ENCODE assay signal across 1 cellular context in the genomic region with DNA sequence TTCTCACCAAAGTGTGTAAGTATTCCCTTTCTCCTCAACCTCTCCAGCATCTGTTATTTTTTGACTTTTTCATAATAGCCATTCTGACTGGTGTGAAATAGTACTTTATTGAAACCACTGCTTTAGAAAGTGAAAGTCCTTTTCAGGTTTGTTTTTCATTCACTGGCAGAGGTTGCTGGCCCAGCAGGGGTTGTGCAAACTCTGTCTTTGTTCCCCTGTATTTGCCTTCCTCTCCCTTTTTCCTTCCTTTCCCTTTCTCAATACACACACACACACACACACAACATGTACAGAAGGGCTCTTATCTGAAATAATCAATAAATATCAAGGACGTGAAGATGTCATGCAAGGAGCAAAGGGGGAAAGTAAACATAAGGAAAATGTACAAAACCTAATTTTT.
TF ChIP-seq lines count a peak whose summit lies in the region.

No MANE protein-coding gene starts in this region.

TF ChIP-seq in HepG2, 621 proteins besides CTCF, POLR2A, EP300 and RAD21 (continued from another document and continues in another):
- TF ChIP-seq, protein P1, sequence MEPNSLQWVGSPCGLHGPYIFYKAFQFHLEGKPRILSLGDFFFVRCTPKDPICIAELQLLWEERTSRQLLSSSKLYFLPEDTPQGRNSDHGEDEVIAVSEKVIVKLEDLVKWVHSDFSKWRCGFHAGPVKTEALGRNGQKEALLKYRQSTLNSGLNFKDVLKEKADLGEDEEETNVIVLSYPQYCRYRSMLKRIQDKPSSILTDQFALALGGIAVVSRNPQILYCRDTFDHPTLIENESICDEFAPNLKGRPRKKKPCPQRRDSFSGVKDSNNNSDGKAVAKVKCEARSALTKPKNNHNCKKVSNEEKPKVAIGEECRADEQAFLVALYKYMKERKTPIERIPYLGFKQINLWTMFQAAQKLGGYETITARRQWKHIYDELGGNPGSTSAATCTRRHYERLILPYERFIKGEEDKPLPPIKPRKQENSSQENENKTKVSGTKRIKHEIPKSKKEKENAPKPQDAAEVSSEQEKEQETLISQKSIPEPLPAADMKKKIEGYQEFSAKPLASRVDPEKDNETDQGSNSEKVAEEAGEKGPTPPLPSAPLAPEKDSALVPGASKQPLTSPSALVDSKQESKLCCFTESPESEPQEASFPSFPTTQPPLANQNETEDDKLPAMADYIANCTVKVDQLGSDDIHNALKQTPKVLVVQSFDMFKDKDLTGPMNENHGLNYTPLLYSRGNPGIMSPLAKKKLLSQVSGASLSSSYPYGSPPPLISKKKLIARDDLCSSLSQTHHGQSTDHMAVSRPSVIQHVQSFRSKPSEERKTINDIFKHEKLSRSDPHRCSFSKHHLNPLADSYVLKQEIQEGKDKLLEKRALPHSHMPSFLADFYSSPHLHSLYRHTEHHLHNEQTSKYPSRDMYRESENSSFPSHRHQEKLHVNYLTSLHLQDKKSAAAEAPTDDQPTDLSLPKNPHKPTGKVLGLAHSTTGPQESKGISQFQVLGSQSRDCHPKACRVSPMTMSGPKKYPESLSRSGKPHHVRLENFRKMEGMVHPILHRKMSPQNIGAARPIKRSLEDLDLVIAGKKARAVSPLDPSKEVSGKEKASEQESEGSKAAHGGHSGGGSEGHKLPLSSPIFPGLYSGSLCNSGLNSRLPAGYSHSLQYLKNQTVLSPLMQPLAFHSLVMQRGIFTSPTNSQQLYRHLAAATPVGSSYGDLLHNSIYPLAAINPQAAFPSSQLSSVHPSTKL (CRISPR knock-in tag; IDR thresholded peaks at IDR 0.05) = 0 out of 2 replicates have a peak, but pooled peaks have one; percentile 25
- TF ChIP-seq SPEN (CRISPR knock-in tag; IDR thresholded peaks at IDR 0.05; ENCODE audit: low read depth) (no peak), TMF1 (CRISPR knock-in tag; IDR thresholded peaks at IDR 0.05; ENCODE audit: low read depth) (no peak), CHD4 (IDR thresholded peaks at IDR 0.05; ENCODE audit: borderline replicate concordance, low read length) (no peak), MED1 (CRISPR knock-in tag; IDR thresholded peaks at IDR 0.05) (no peak), MAFG (CRISPR knock-in tag; IDR thresholded peaks at IDR 0.05) (no peak), IRF2 (CRISPR knock-in tag; IDR thresholded peaks at IDR 0.05) (peak; percentile 82), ZNF766 (CRISPR knock-in tag; IDR thresholded peaks at IDR 0.05; ENCODE audit: borderline replicate concordance) (no peak), RARA (CRISPR knock-in tag; IDR thresholded peaks at IDR 0.05) (no peak), ZNF225 (CRISPR knock-in tag; IDR thresholded peaks at IDR 0.05) (no peak), ZNF879 (CRISPR knock-in tag; IDR thresholded peaks at IDR 0.05) (no peak), PHF21A (CRISPR knock-in tag; IDR thresholded peaks at IDR 0.05) (peak; percentile 34; the same call in 1 of the 2 replicates), CCAR2 (optimal IDR thresholded peaks at IDR 0.05; ENCODE audit: low read depth, low read length) (no peak), SOX13 (IDR thresholded peaks at IDR 0.05) (peak; percentile 71; the same call in 1 of the 2 replicates), SOX13 (CRISPR knock-in tag; conservative IDR thresholded peaks at IDR 0.05 in 1 of 2, IDR thresholded peaks at IDR 0.05 in 1 of 2) (peak in 1 of 2 experiments; percentile 56; a peak in 2 of 4 replicates), SOX5 (CRISPR knock-in tag; IDR thresholded peaks at IDR 0.05; ENCODE audit: borderline replicate concordance) (peak; percentile 38; the same call in 1 of the 2 replicates), ZNF12 (CRISPR knock-in tag; IDR thresholded peaks at IDR 0.05) (no peak), NR3C1 (CRISPR knock-in tag; IDR thresholded peaks at IDR 0.05) (no peak), NCOA1 (CRISPR knock-in tag; IDR thresholded peaks at IDR 0.05) (no peak), IRX3 (CRISPR knock-in tag; IDR thresholded peaks at IDR 0.05; ENCODE audit: borderline replicate concordance, low read depth) (no peak), DPF2 (CRISPR knock-in tag; IDR thresholded peaks at IDR 0.05; ENCODE audit: borderline replicate concordance, low read depth) (no peak), NAIF1 (CRISPR knock-in tag; IDR thresholded peaks at IDR 0.05; ENCODE audit: borderline replicate concordance) (no peak), MXD4 (CRISPR knock-in tag; IDR thresholded peaks at IDR 0.05) (no peak), ZNF543 (CRISPR knock-in tag; IDR thresholded peaks at IDR 0.05) (no peak), NFRKB (IDR thresholded peaks at IDR 0.05) (no peak), CBX1 (IDR thresholded peaks at IDR 0.05; ENCODE audit: low read depth) (no peak), ZBTB8A (CRISPR knock-in tag; IDR thresholded peaks at IDR 0.05; ENCODE audit: borderline replicate concordance, low read depth) (no peak), TAF1 (CRISPR knock-in tag; IDR thresholded peaks at IDR 0.05) (no peak), TAF15 (IDR thresholded peaks at IDR 0.05; ENCODE audit: low read depth, low read length, poor library complexity, severe bottlenecking) (no peak), ELF4 (CRISPR knock-in tag; IDR thresholded peaks at IDR 0.05; ENCODE audit: borderline replicate concordance) (no peak), SALL1 (CRISPR knock-in tag; IDR thresholded peaks at IDR 0.05) (peak; percentile 39; the same call in 1 of the 2 replicates), MTA1 (CRISPR knock-in tag; IDR thresholded peaks at IDR 0.05; ENCODE audit: borderline replicate concordance) (no peak), HNRNPH1 (optimal IDR thresholded peaks at IDR 0.05; ENCODE audit: low read depth, low read length) (no peak), ZNF605 (CRISPR knock-in tag; IDR thresholded peaks at IDR 0.05) (no peak), FOXJ3 (CRISPR knock-in tag; IDR thresholded peaks at IDR 0.05; ENCODE audit: borderline replicate concordance) (no peak)
- TF ChIP-seq, protein P2, sequence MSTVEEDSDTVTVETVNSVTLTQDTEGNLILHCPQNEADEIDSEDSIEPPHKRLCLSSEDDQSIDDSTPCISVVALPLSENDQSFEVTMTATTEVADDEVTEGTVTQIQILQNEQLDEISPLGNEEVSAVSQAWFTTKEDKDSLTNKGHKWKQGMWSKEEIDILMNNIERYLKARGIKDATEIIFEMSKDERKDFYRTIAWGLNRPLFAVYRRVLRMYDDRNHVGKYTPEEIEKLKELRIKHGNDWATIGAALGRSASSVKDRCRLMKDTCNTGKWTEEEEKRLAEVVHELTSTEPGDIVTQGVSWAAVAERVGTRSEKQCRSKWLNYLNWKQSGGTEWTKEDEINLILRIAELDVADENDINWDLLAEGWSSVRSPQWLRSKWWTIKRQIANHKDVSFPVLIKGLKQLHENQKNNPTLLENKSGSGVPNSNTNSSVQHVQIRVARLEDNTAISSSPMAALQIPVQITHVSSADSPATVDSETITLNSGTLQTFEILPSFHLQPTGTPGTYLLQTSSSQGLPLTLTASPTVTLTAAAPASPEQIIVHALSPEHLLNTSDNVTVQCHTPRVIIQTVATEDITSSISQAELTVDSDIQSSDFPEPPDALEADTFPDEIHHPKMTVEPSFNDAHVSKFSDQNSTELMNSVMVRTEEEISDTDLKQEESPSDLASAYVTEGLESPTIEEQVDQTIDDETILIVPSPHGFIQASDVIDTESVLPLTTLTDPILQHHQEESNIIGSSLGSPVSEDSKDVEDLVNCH (CRISPR knock-in tag; IDR thresholded peaks at IDR 0.05) = no peak
- TF ChIP-seq, protein P3, sequence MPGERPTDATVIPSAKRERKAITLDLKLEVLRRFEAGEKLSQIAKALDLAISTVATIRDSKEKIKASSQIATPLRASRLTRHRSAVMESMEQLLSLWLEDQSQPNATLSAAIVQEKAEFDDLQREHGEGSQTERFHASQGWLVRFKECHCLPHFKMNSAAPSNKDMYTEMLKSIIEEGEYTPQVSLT (CRISPR knock-in tag; IDR thresholded peaks at IDR 0.05; ENCODE audit: borderline replicate concordance, low read depth) = no peak
- TF ChIP-seq, protein P4, sequence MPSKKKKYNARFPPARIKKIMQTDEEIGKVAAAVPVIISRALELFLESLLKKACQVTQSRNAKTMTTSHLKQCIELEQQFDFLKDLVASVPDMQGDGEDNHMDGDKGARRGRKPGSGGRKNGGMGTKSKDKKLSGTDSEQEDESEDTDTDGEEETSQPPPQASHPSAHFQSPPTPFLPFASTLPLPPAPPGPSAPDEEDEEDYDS (CRISPR knock-in tag; IDR thresholded peaks at IDR 0.05) = no peak
- TF ChIP-seq, protein P5, sequence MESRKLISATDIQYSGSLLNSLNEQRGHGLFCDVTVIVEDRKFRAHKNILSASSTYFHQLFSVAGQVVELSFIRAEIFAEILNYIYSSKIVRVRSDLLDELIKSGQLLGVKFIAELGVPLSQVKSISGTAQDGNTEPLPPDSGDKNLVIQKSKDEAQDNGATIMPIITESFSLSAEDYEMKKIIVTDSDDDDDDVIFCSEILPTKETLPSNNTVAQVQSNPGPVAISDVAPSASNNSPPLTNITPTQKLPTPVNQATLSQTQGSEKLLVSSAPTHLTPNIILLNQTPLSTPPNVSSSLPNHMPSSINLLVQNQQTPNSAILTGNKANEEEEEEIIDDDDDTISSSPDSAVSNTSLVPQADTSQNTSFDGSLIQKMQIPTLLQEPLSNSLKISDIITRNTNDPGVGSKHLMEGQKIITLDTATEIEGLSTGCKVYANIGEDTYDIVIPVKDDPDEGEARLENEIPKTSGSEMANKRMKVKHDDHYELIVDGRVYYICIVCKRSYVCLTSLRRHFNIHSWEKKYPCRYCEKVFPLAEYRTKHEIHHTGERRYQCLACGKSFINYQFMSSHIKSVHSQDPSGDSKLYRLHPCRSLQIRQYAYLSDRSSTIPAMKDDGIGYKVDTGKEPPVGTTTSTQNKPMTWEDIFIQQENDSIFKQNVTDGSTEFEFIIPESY (CRISPR knock-in tag; IDR thresholded peaks at IDR 0.05) = no peak
- TF ChIP-seq, protein P6, sequence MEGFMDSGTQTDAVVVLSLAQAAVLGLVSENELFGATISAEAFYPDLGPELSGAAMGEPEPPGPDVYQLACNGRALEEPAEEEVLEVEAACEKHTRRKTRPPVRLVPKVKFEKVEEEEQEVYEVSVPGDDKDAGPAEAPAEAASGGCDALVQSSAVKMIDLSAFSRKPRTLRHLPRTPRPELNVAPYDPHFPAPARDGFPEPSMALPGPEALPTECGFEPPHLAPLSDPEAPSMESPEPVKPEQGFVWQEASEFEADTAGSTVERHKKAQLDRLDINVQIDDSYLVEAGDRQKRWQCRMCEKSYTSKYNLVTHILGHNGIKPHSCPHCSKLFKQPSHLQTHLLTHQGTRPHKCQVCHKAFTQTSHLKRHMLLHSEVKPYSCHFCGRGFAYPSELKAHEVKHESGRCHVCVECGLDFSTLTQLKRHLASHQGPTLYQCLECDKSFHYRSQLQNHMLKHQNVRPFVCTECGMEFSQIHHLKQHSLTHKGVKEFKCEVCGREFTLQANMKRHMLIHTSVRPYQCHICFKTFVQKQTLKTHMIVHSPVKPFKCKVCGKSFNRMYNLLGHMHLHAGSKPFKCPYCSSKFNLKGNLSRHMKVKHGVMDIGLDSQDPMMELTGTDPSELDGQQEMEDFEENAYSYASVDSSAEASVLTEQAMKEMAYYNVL (CRISPR knock-in tag; IDR thresholded peaks at IDR 0.05; ENCODE audit: borderline replicate concordance) = peak; percentile 99
- TF ChIP-seq, protein P7, sequence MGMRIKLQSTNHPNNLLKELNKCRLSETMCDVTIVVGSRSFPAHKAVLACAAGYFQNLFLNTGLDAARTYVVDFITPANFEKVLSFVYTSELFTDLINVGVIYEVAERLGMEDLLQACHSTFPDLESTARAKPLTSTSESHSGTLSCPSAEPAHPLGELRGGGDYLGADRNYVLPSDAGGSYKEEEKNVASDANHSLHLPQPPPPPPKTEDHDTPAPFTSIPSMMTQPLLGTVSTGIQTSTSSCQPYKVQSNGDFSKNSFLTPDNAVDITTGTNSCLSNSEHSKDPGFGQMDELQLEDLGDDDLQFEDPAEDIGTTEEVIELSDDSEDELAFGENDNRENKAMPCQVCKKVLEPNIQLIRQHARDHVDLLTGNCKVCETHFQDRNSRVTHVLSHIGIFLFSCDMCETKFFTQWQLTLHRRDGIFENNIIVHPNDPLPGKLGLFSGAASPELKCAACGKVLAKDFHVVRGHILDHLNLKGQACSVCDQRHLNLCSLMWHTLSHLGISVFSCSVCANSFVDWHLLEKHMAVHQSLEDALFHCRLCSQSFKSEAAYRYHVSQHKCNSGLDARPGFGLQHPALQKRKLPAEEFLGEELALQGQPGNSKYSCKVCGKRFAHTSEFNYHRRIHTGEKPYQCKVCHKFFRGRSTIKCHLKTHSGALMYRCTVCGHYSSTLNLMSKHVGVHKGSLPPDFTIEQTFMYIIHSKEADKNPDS (CRISPR knock-in tag; IDR thresholded peaks at IDR 0.05) = no peak
- TF ChIP-seq, protein P8, sequence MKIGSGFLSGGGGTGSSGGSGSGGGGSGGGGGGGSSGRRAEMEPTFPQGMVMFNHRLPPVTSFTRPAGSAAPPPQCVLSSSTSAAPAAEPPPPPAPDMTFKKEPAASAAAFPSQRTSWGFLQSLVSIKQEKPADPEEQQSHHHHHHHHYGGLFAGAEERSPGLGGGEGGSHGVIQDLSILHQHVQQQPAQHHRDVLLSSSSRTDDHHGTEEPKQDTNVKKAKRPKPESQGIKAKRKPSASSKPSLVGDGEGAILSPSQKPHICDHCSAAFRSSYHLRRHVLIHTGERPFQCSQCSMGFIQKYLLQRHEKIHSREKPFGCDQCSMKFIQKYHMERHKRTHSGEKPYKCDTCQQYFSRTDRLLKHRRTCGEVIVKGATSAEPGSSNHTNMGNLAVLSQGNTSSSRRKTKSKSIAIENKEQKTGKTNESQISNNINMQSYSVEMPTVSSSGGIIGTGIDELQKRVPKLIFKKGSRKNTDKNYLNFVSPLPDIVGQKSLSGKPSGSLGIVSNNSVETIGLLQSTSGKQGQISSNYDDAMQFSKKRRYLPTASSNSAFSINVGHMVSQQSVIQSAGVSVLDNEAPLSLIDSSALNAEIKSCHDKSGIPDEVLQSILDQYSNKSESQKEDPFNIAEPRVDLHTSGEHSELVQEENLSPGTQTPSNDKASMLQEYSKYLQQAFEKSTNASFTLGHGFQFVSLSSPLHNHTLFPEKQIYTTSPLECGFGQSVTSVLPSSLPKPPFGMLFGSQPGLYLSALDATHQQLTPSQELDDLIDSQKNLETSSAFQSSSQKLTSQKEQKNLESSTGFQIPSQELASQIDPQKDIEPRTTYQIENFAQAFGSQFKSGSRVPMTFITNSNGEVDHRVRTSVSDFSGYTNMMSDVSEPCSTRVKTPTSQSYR (CRISPR knock-in tag; IDR thresholded peaks at IDR 0.05; ENCODE audit: borderline replicate concordance) = no peak
- TF ChIP-seq, protein P9, sequence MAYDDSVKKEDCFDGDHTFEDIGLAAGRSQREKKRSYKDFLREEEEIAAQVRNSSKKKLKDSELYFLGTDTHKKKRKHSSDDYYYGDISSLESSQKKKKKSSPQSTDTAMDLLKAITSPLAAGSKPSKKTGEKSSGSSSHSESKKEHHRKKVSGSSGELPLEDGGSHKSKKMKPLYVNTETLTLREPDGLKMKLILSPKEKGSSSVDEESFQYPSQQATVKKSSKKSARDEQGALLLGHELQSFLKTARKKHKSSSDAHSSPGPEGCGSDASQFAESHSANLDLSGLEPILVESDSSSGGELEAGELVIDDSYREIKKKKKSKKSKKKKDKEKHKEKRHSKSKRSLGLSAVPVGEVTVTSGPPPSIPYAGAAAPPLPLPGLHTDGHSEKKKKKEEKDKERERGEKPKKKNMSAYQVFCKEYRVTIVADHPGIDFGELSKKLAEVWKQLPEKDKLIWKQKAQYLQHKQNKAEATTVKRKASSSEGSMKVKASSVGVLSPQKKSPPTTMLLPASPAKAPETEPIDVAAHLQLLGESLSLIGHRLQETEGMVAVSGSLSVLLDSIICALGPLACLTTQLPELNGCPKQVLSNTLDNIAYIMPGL (CRISPR knock-in tag; IDR thresholded peaks at IDR 0.05; ENCODE audit: borderline replicate concordance in 1 of 2, low read depth in 1 of 2) = no peak
